ENCODE assay signal across 2 cellular contexts in the genomic region with DNA sequence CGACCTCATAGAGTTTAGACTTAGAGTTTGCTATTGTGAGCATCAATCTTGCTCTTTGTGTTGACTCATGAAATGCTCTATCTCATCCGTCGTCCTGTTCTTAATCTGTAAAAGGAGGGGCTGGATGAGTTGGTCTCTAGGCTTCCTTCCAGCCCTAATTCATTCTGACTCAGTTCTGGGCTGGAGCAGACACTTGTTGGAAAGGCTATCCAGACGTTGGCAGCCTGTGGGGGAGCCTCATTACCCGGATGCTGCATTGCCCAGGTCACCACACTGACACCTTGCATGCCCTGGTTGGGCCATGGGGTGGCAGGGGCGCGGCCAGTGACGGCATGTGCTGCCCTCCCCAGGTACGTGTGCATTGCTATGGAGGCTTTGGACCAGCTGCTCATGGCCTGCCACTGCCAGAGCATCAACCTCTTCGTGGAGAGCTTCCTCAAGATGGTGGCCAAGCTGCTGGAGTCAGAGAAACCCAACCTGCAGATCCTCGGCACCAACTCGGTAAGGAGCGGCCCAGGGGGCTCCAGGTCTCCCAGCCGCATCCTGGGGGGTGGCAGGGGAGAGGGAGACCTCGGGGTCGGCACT.
TF ChIP-seq lines count a peak whose summit lies in the region.

No MANE protein-coding gene starts in this region.

TF ChIP-seq in A549, 52 proteins besides CTCF, POLR2A, EP300 and RAD21 (continued from another document):
- TF ChIP-seq CEBPB (IDR thresholded peaks at IDR 0.05) (0 out of 4 replicates have a peak, but pooled peaks of 1 of the 2 experiments have one; percentile 12), GATA3 (IDR thresholded peaks at IDR 0.05; ENCODE audit: borderline replicate concordance) (peak; percentile 34; the same call in 1 of the 2 replicates), TP53 (CRISPR knock-in tag; IDR thresholded peaks at IDR 0.05) (no peak), JUN (IDR thresholded peaks at IDR 0.05) (peak in 1 of 2 experiments; percentile 36; a peak in 1 of 5 replicates), HOXA7 (CRISPR knock-in tag; IDR thresholded peaks at IDR 0.05) (no peak), FOSL2 (IDR thresholded peaks at IDR 0.05) (0 out of 2 replicates have a peak, but pooled peaks have one; percentile 27), FOSL2 (CRISPR knock-in tag; IDR thresholded peaks at IDR 0.05) (peak; percentile 64; the same call in 1 of the 2 replicates), MAZ (IDR thresholded peaks at IDR 0.05; ENCODE audit: borderline replicate concordance, low read depth, low read length) (no peak), RFX5 (IDR thresholded peaks at IDR 0.05) (no peak), HOXB5 (CRISPR knock-in tag; IDR thresholded peaks at IDR 0.05) (0 out of 2 replicates have a peak, but pooled peaks have one; percentile 40), FOXS1 (CRISPR knock-in tag; IDR thresholded peaks at IDR 0.05) (no peak), JUNB (IDR thresholded peaks at IDR 0.05) (peak; percentile 34; the same call in 1 of the 2 replicates), ZC3H11A (IDR thresholded peaks at IDR 0.05) (no peak), CHD2 (IDR thresholded peaks at IDR 0.05; ENCODE audit: low read length, partially characterized antibody) (no peak)
- TF ChIP-seq, protein P1, sequence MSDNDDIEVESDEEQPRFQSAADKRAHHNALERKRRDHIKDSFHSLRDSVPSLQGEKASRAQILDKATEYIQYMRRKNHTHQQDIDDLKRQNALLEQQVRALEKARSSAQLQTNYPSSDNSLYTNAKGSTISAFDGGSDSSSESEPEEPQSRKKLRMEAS (IDR thresholded peaks at IDR 0.05): peak; percentile 81
- TF ChIP-seq, protein P2, sequence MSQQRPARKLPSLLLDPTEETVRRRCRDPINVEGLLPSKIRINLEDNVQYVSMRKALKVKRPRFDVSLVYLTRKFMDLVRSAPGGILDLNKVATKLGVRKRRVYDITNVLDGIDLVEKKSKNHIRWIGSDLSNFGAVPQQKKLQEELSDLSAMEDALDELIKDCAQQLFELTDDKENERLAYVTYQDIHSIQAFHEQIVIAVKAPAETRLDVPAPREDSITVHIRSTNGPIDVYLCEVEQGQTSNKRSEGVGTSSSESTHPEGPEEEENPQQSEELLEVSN (IDR thresholded peaks at IDR 0.05; ENCODE audit: borderline replicate concordance, low read depth): no peak
- TF ChIP-seq, protein P3, sequence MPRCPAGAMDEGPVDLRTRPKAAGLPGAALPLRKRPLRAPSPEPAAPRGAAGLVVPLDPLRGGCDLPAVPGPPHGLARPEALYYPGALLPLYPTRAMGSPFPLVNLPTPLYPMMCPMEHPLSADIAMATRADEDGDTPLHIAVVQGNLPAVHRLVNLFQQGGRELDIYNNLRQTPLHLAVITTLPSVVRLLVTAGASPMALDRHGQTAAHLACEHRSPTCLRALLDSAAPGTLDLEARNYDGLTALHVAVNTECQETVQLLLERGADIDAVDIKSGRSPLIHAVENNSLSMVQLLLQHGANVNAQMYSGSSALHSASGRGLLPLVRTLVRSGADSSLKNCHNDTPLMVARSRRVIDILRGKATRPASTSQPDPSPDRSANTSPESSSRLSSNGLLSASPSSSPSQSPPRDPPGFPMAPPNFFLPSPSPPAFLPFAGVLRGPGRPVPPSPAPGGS (IDR thresholded peaks at IDR 0.05): no peak

TF ChIP-seq in HCT116, 20 proteins besides CTCF, POLR2A, EP300 and RAD21 (continued from another document):
- TF ChIP-seq, protein P4, sequence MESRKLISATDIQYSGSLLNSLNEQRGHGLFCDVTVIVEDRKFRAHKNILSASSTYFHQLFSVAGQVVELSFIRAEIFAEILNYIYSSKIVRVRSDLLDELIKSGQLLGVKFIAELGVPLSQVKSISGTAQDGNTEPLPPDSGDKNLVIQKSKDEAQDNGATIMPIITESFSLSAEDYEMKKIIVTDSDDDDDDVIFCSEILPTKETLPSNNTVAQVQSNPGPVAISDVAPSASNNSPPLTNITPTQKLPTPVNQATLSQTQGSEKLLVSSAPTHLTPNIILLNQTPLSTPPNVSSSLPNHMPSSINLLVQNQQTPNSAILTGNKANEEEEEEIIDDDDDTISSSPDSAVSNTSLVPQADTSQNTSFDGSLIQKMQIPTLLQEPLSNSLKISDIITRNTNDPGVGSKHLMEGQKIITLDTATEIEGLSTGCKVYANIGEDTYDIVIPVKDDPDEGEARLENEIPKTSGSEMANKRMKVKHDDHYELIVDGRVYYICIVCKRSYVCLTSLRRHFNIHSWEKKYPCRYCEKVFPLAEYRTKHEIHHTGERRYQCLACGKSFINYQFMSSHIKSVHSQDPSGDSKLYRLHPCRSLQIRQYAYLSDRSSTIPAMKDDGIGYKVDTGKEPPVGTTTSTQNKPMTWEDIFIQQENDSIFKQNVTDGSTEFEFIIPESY (IDR thresholded peaks at IDR 0.05; ENCODE audit: extremely low read depth, insufficient replicate concordance, low read length): no peak
- TF ChIP-seq ATF3 (IDR thresholded peaks at IDR 0.05) (no peak), SIN3A (IDR thresholded peaks at IDR 0.05; ENCODE audit: low read depth) (no peak), TCF7L2 (IDR thresholded peaks at IDR 0.05; ENCODE audit: borderline replicate concordance, extremely low read depth, insufficient read depth, insufficient read length) (no peak), CEBPB (IDR thresholded peaks at IDR 0.05; ENCODE audit: low read depth) (no peak), FOSL1 (IDR thresholded peaks at IDR 0.05; ENCODE audit: low read depth) (no peak)
TF ChIP-seq in HCT116: peak in this region for 0.
